In the genomic region with DNA sequence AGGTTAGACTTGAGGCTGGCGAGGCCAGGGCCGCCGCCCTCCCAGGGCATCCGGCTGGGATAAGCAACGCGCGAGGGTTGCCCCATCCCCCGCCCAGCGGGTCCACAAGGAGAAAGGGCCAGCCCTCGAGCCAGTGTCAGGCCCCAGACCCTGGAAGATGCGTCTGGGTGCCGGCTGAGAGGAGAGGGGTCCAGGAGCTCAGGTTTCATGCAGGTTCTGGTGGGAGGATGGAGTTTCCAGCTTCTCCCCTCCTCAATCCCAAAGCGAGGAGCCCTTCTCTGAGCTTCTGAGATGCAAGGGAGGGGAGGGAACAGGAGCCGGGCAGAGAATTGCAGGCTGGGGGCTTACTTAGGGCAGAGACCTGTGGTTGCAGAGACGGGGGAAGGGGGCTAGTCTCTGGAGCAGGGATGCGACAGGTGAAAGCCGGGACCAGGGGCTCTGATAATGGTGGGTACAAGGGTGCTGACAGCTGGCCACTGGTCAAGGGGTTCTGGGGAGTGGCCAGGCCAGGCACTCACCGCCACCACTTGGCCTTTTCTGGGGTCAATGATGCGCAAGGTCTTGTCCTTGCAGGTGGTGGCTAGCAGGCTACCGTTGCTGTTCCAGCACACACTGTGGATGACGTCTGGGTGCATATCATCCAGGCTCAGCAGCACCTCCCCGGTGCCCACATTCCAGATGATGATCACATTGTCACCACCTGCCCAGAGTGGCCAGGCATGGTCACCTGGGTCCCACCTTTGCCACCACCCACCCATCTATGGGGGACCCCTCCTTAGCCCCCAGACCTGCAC, we compare ENCODE assay signal across 9 cellular contexts. TPM values are rescaled to one million over a fixed set of nuclear protein-coding genes. Genes with fewer than 3 reads are reported as not detected.
DNase-seq lines count a peak whose midpoint lies in the region; TF ChIP-seq lines count a peak whose summit lies in the region.
"Had no signal": no experiment of that assay in that cellular context is flagged by ENCODE, and none has a peak within 500 bp of the region (broad histone marks: within the 10 kb centered on the region; RNA-seq: fewer than 3 reads in every experiment).

No MANE protein-coding gene starts in this region.

- intact Hi-C loops in mammary epithelial cell (cut with micrococcal nuclease), result loop anchor here (1.0 to 2.0 kb wide), 6 partner anchors 21 to 313 kb away; a partner anchor contains a TSS

- H3K36me3 ChIP-seq in HEK293 (ENCODE audit: control insufficient read depth in 2 of 2, insufficient read depth in 1 of 2, low read length in 2 of 2) (peaks cover 0 to 15% of the 10 kb centered on the region in 2 experiments; a peak in 1 of 3 replicates), mammary epithelial cell (ENCODE audit: insufficient read depth, low read length) (no peaks in the 10 kb centered on the region)

- TF ChIP-seq CTCF in 22Rv1 (IDR thresholded peaks at IDR 0.05), result peak; percentile 67
- TF ChIP-seq CTCF in HEK293 (tag by site-specific recombination; IDR thresholded peaks at IDR 0.05), result no peak
- TF ChIP-seq CTCF in mammary epithelial cell (conservative IDR thresholded peaks at IDR 0.05 in 1 of 2, IDR thresholded peaks at IDR 0.05 in 1 of 2; ENCODE audit: extremely low read depth in 1 of 2, insufficient read depth in 1 of 2, low read depth in 1 of 2, low read length in 2 of 2), result no peak
- peak; percentile 3 for TF ChIP-seq CTCF in mesothelial cell of epicardium (IDR thresholded peaks at IDR 0.05; ENCODE audit: unreplicated experiment)

- no peaks in the 10 kb centered on the region for H3K9me3 Mint-ChIP-seq in mesothelial cell of epicardium

- H3K4me1 Mint-ChIP-seq in mesothelial cell of epicardium, result peaks cover 22% of the 10 kb centered on the region

- H4K20me1 ChIP-seq in mammary epithelial cell (ENCODE audit: insufficient read depth, low read length), result no peaks in the 10 kb centered on the region

- BruUV-seq in mammary epithelial cell (replicated peaks; lab: Mats Ljungman, UMichigan), result no TSS peak

- H3K27me3 Mint-ChIP-seq in mesothelial cell of epicardium (ENCODE audit: low read depth), result peaks cover 81% of the 10 kb centered on the region
- H3K27me3 Mint-ChIP-seq: activated naive CD8-positive, alpha-beta T cell had no signal

- dilution Hi-C loops in mammary epithelial cell (cut with HindIII; ENCODE audit: low sequenced_read_pairs), result no loop called here

- H3K36me3 Mint-ChIP-seq in mesothelial cell of epicardium, result no peaks in the 10 kb centered on the region
- H3K36me3 Mint-ChIP-seq: activated naive CD8-positive, alpha-beta T cell had no signal

- no peaks in the 10 kb centered on the region for H3K79me2 ChIP-seq in mammary epithelial cell (ENCODE audit: insufficient read depth, low read length)

- in situ Hi-C loops in mammary epithelial cell (cut with MboI; ENCODE audit: low sequenced_read_pairs in 2 of 2), result loop anchor here in 1 of 2 donors (5.0 kb wide), 1 partner anchor 41 kb away; no protein-coding TSS in a partner anchor

- CTCF ChIA-PET in HEK293 (lab: Yijun Ruan, JAX), result interaction anchor here (0.7 to 2.8 kb wide), 7 partner anchors 21 to 486 kb away, joined by 3 to 11 read pairs (median 4); no protein-coding TSS in a partner anchor
- CTCF ChIA-PET in mammary epithelial cell (lab: Charles Lee; ENCODE audit: low non-redundant PET), result interaction anchor here (0.7 to 2.8 kb wide), 3 partner anchors 21 to 403 kb away, joined by 3 to 10 read pairs (median 5); no protein-coding TSS in a partner anchor

- 49% methylated on average over 20 of the region's 22 CpGs for WGBS in mammary epithelial cell (ENCODE audit: low coverage, missing lambda C conversion rate)

- POLR2A ChIA-PET in HEK293 (lab: Yijun Ruan, JAX), result interaction anchor here (0.7 to 1.4 kb wide), 2 partner anchors 21 to 48 kb away, joined by 3 read pairs; no protein-coding TSS in a partner anchor

- H3K9me3 ChIP-seq in HEK293 (ENCODE audit: control insufficient read depth, insufficient read depth, low read depth, low read length) (no peaks in the 10 kb centered on the region), mammary epithelial cell (replicated peaks; ENCODE audit: insufficient read depth, low read length) (no peaks in the 10 kb centered on the region)

- peak overlapping the region; percentile 83 for H2AFZ ChIP-seq in mammary epithelial cell (ENCODE audit: low read depth, low read length)

- no peak overlapping the region for H3K27ac Mint-ChIP-seq in mesothelial cell of epicardium

- H3K4me1 ChIP-seq in HEK293 (ENCODE audit: control insufficient read depth, insufficient read depth, low read length) (peaks cover 12% of the 10 kb centered on the region), mammary epithelial cell (ENCODE audit: insufficient read depth, low read length) (peaks cover 65% of the 10 kb centered on the region)

- H3K4me3 ChIP-seq in HEK293 (ENCODE audit: low read depth, low read length) (peak overlapping the region; percentile 15; the same call in 1 of the 2 replicates), mammary epithelial cell (replicated peaks in 1 of 3; ENCODE audit: insufficient read depth in 1 of 3, low read depth in 2 of 3, low read length in 3 of 3) (peak overlapping the region in 1 of 3 experiments; percentile 38)

- DNase-seq in mammary epithelial cell (no peak), mesothelial cell of epicardium (ENCODE audit: low spot score in 2 of 2, unreplicated experiment in 2 of 2) (no peak), DMS114 treated with DMSO at 0.1 percent for 48 hours (lab: John Stamatoyannopoulos, UW; ENCODE audit: unreplicated experiment) (no peak), NCI-H69 (lab: John Stamatoyannopoulos, UW) (no peak), activated gamma-delta T cell (lab: John Stamatoyannopoulos, UW) (no peak)
- no peak for DNase-seq in stimulated activated CD4-positive, alpha-beta T cell treated with anti-CD3 and anti-CD28 coated beads, Interleukin-4, amount 100 ng/mL, for 24 hours

- no peak overlapping the region for H3K4me3 Mint-ChIP-seq in mesothelial cell of epicardium

- peak overlapping the region; percentile 70 for H3K27ac ChIP-seq in 22Rv1
- H3K27ac ChIP-seq in HEK293 (ENCODE audit: extremely low read depth, low read depth, low read length), result no peak overlapping the region
- H3K27ac ChIP-seq in mammary epithelial cell (ENCODE audit: insufficient read depth, low read depth, low read length), result no peak overlapping the region

- H3K4me2 ChIP-seq in mammary epithelial cell (ENCODE audit: insufficient read depth, low read depth, low read length), result peak overlapping the region; percentile 76

- no peaks in the 10 kb centered on the region for H3K27me3 ChIP-seq in mammary epithelial cell (ENCODE audit: insufficient read depth, low read length)

- no peak overlapping the region for H3K9ac ChIP-seq in mammary epithelial cell (ENCODE audit: insufficient read depth, low read length)

TF ChIP-seq in HEK293, 187 proteins besides CTCF, POLR2A, EP300 and RAD21:
- no peak for TF ChIP-seq ZNF16 (tag by site-specific recombination; IDR thresholded peaks at IDR 0.05; ENCODE audit: low read depth)
- no peak for TF ChIP-seq ZNF211 (tag by site-specific recombination; IDR thresholded peaks at IDR 0.05; ENCODE audit: low read depth)
- no peak for TF ChIP-seq ZBTB20 (tag by site-specific recombination; IDR thresholded peaks at IDR 0.05)
- TF ChIP-seq, protein P1, sequence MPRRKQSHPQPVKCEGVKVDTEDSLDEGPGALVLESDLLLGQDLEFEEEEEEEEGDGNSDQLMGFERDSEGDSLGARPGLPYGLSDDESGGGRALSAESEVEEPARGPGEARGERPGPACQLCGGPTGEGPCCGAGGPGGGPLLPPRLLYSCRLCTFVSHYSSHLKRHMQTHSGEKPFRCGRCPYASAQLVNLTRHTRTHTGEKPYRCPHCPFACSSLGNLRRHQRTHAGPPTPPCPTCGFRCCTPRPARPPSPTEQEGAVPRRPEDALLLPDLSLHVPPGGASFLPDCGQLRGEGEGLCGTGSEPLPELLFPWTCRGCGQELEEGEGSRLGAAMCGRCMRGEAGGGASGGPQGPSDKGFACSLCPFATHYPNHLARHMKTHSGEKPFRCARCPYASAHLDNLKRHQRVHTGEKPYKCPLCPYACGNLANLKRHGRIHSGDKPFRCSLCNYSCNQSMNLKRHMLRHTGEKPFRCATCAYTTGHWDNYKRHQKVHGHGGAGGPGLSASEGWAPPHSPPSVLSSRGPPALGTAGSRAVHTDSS (tag by site-specific recombination; IDR thresholded peaks at IDR 0.05), result no peak
- TF ChIP-seq SCRT2 (tag by site-specific recombination; IDR thresholded peaks at IDR 0.05), result peak; percentile 89
- peak; percentile 38; the same call in 1 of the 2 replicates for TF ChIP-seq ZNF600 (tag by site-specific recombination; IDR thresholded peaks at IDR 0.05)
- TF ChIP-seq ZNF341 (tag by site-specific recombination; IDR thresholded peaks at IDR 0.05; ENCODE audit: low read depth), result no peak

RNA-seq across cellular contexts. Expression of a gene that starts 4.2 kb away (rescaled TPM):
- total RNA-seq in mammary epithelial cell (1 to 10 TPM; 6.3 to 9.8 TPM), mesothelial cell of epicardium (3.4 to 3.8 TPM (median 3.4 TPM) in 3 replicates)
- 4.0 TPM for polyA plus RNA-seq in mammary epithelial cell
- 8.9 TPM for polyA minus RNA-seq in mammary epithelial cell

RNA-seq across cellular contexts. Expression of a gene that starts 25.5 kb away (rescaled TPM):
- 10 to 100 TPM; 10.0 to 18.6 TPM for total RNA-seq in mammary epithelial cell
- polyA plus RNA-seq in mammary epithelial cell, result 8.5 TPM
- 11.4 TPM for polyA minus RNA-seq in mammary epithelial cell
- 51.7 to 52.7 TPM (median 52.6 TPM) in 3 replicates for total RNA-seq in mesothelial cell of epicardium

RNA-seq across cellular contexts. Expression of a gene that starts 29.0 kb away (rescaled TPM):
- total RNA-seq in mammary epithelial cell (10 to 100 TPM; 41.8 to 83.4 TPM), mesothelial cell of epicardium (99.0 to 110 TPM (median 108 TPM) in 3 replicates)
- polyA plus RNA-seq in mammary epithelial cell, result 52.2 TPM
- polyA minus RNA-seq in mammary epithelial cell, result 112 TPM

RNA-seq across cellular contexts. Expression of a gene that starts 50.0 kb away (rescaled TPM):
- 10 to 100 TPM; 26.5 to 31.8 TPM for total RNA-seq in mammary epithelial cell
- polyA plus RNA-seq in mammary epithelial cell, result 19.5 TPM
- 2.7 TPM for polyA minus RNA-seq in mammary epithelial cell
- 29.9 to 31.2 TPM (median 30.2 TPM) in 3 replicates for total RNA-seq in mesothelial cell of epicardium

RNA-seq across cellular contexts. Expression of a gene that starts 51.6 kb away (rescaled TPM):
- 1 to 10 TPM; 4.5 to 7.7 TPM for total RNA-seq in mammary epithelial cell
- polyA plus RNA-seq in mammary epithelial cell, result 5.8 TPM
- 11.5 TPM for polyA minus RNA-seq in mammary epithelial cell
- 5.2 to 6.1 TPM (median 5.7 TPM) in 3 replicates for total RNA-seq in mesothelial cell of epicardium

Comparison
In these comparisons a context has a peak if more than half of its experiments do, and no peak if none do; other contexts are left out.
1. CTCF ChIP-seq: peak in 22Rv1 (single experiment) and mesothelial cell of epicardium (single experiment); none in HEK293 (single experiment) and mammary epithelial cell (0 of 2).